In genomic region chr19:46953955-46954501, GRCh38 we compare ENCODE assay signal across 11 cellular contexts.
DNase-seq lines count a peak whose midpoint lies in the region; ATAC-seq and TF ChIP-seq lines count a peak whose summit lies in the region.
"Had no signal": no experiment of that assay in that cellular context is flagged by ENCODE, and none has a peak within 500 bp of the region (broad histone marks: within the 10 kb centered on the region; RNA-seq: fewer than 3 reads in every experiment).

No MANE protein-coding gene starts in this region.

- no peaks in the 10 kb centered on the region for H3K79me2 ChIP-seq in H9 (ENCODE audit: insufficient read depth, low read length)

- H3K36me3 ChIP-seq in Peyer's patch (no peaks in the 10 kb centered on the region), ectodermal cell (ENCODE audit: control insufficient read depth, insufficient read depth, low read length) (no peaks in the 10 kb centered on the region)

- H4K5ac ChIP-seq in H9 (ENCODE audit: insufficient read length, low read depth, low read length): no peak overlapping the region

- H3K18ac ChIP-seq in H9 (ENCODE audit: insufficient read length, low read depth, low read length): no peak overlapping the region

- no peak overlapping the region for H2BK120ac ChIP-seq in H9 (ENCODE audit: low read depth, low read length, poor library complexity, severe bottlenecking)

- no peaks in the 10 kb centered on the region for H3K27me3 ChIP-seq in H9 (ENCODE audit: insufficient read depth, low read length)
- H3K27me3 ChIP-seq in Peyer's patch: no peaks in the 10 kb centered on the region
- no peaks in the 10 kb centered on the region for H3K27me3 ChIP-seq in ectodermal cell (ENCODE audit: control insufficient read depth, insufficient read depth, low read length, poor library complexity, severe bottlenecking)

- no peak overlapping the region for H2BK12ac ChIP-seq in H9 (ENCODE audit: insufficient read length, low read depth, low read length)

- DNase-seq in H9: no peak
- DNase-seq in Peyer's patch: no peak
- DNase-seq in progenitor cell of endocrine pancreas (ENCODE audit: low spot score, unreplicated experiment): no peak
- DNase-seq in NCI-H82 (lab: John Stamatoyannopoulos, UW): no peak
- DNase-seq: DMS79 treated with DMSO at 0.1 percent for 48 hours, left ventricle myocardium superior, NCI-H1436, PC-3 had no signal

- H4K91ac ChIP-seq in H9 (ENCODE audit: insufficient read length, low read depth, low read length): no peak overlapping the region

- no peak overlapping the region for H2AK5ac ChIP-seq in H9 (ENCODE audit: insufficient read length, low read length)

- no peak overlapping the region for H3K4ac ChIP-seq in H9 (ENCODE audit: low read depth, low read length)

- no peak overlapping the region for H2BK20ac ChIP-seq in H9 (ENCODE audit: low read depth, low read length, poor library complexity, severe bottlenecking)

- no peaks in the 10 kb centered on the region for H3K9me3 ChIP-seq in H9 (ENCODE audit: control insufficient read depth, low read depth, low read length)
- H3K9me3 ChIP-seq in Peyer's patch: no peaks in the 10 kb centered on the region
- H3K9me3 ChIP-seq in ectodermal cell (ENCODE audit: control insufficient read depth, low read length): no peaks in the 10 kb centered on the region

- H3K79me1 ChIP-seq in H9 (ENCODE audit: insufficient read depth, low read depth, low read length, poor library complexity, severe bottlenecking): peaks cover 3% of the 10 kb centered on the region

- H2BK15ac ChIP-seq in H9 (ENCODE audit: low read depth, low read length): no peak overlapping the region

- H3K56ac ChIP-seq in H9 (ENCODE audit: insufficient read length, low read depth, low read length): no peak overlapping the region

- H3K4me1 ChIP-seq in H9 (ENCODE audit: insufficient read depth, low read length) (no peaks in the 10 kb centered on the region), Peyer's patch (peaks cover 4 to 68% (median 20%) of the 10 kb centered on the region in 4 donors), ectodermal cell (ENCODE audit: control insufficient read depth, insufficient read depth, low read length) (peaks cover 28% of the 10 kb centered on the region)

- H3K23me2 ChIP-seq in H9 (ENCODE audit: insufficient read length, low read depth, low read length, poor library complexity, severe bottlenecking): no peaks in the 10 kb centered on the region

- no peak overlapping the region for H3K14ac ChIP-seq in H9 (ENCODE audit: insufficient read depth, low read length)

- no peak overlapping the region for H3K9ac ChIP-seq in H9 (ENCODE audit: extremely low read depth, insufficient read length, low read length)

- no peak overlapping the region for H3K23ac ChIP-seq in H9 (ENCODE audit: insufficient read length, low read depth, low read length)

- H3K36me3 Mint-ChIP-seq in H9 (ENCODE audit: insufficient read depth in 1 of 3, low read depth in 3 of 3) (peaks cover 10 to 26% (median 15%) of the 10 kb centered on the region in 3 experiments; a peak in 6 of 7 replicates), progenitor cell of endocrine pancreas (ENCODE audit: insufficient read depth) (peaks cover 9% of the 10 kb centered on the region)

- H4K20me1 ChIP-seq in H9 (ENCODE audit: control insufficient read depth, insufficient read depth, insufficient read length): no peaks in the 10 kb centered on the region

- peaks cover 12 to 15% of the 10 kb centered on the region in 2 experiments for H3K4me1 Mint-ChIP-seq in H9
- peaks cover 38% of the 10 kb centered on the region for H3K4me1 Mint-ChIP-seq in progenitor cell of endocrine pancreas (ENCODE audit: low read depth)

- no peak overlapping the region for H2BK5ac ChIP-seq in H9 (ENCODE audit: insufficient read length, low read length)

- no peak overlapping the region for H2AFZ ChIP-seq in H9 (ENCODE audit: low read length)

- H3K9me3 Mint-ChIP-seq in H9 (no peaks in the 10 kb centered on the region; a peak in 1 of 5 replicates), progenitor cell of endocrine pancreas (ENCODE audit: low read depth) (no peaks in the 10 kb centered on the region)

- no peak for TF ChIP-seq POLR2A in Peyer's patch (IDR thresholded peaks at IDR 0.05)

- no peak overlapping the region for H3K4me2 ChIP-seq in H9 (ENCODE audit: insufficient read depth, insufficient read length, low read length)

- peak overlapping the region in 2 of 3 experiments; percentile 2 to 69; a peak in 2 of 7 replicates for H3K27ac Mint-ChIP-seq in H9
- peak overlapping the region; percentile 90 for H3K27ac Mint-ChIP-seq in progenitor cell of endocrine pancreas

- H3K4me3 ChIP-seq in Peyer's patch (no peak overlapping the region), ectodermal cell (ENCODE audit: insufficient read depth, low read depth, low read length) (no peak overlapping the region)

- H3T11ph ChIP-seq in H9 (ENCODE audit: low read length): no peak overlapping the region

- no peak overlapping the region for H4K8ac ChIP-seq in H9 (replicated peaks; ENCODE audit: insufficient read length, low read depth, low read length)

- WGBS in H9 (ENCODE audit: extremely low coverage, insufficient read length, low lambda C conversion rate): no CpG with 5 or more reads among the region's 6 CpGs
- 92 to 93% methylated on average over 6 of the region's 6 CpGs for WGBS in ectodermal cell, 2 experiments

- TF ChIP-seq CTCF in H9 (conservative IDR thresholded peaks at IDR 0.05): no peak
- TF ChIP-seq CTCF in Peyer's patch (IDR thresholded peaks at IDR 0.05): no peak
- TF ChIP-seq CTCF in progenitor cell of endocrine pancreas (IDR thresholded peaks at IDR 0.05; ENCODE audit: unreplicated experiment): no peak

- H3K27ac ChIP-seq in H9 (ENCODE audit: insufficient read length, low read depth, low read length): no peak overlapping the region
- peak overlapping the region; percentile 64 to 79 (median 68) for H3K27ac ChIP-seq in Peyer's patch
- H3K27ac ChIP-seq in ectodermal cell (ENCODE audit: insufficient read depth, low read depth, low read length, poor library complexity, severe bottlenecking): peak overlapping the region; percentile 48

- H3K27me3 Mint-ChIP-seq in H9 (ENCODE audit: low read depth): no peaks in the 10 kb centered on the region
- no peaks in the 10 kb centered on the region for H3K27me3 Mint-ChIP-seq in progenitor cell of endocrine pancreas

- ATAC-seq in HG03196 (IDR thresholded peaks at IDR 0.05; ENCODE audit: unreplicated experiment) (no peak), GM18520 (IDR thresholded peaks at IDR 0.05; ENCODE audit: unreplicated experiment) (no peak)
- ATAC-seq: left ventricle myocardium superior, PC-3 had no signal

- H3K4me3 Mint-ChIP-seq in H9 (no peak overlapping the region), progenitor cell of endocrine pancreas (ENCODE audit: low read depth) (peak overlapping the region; percentile 31)
